8 cellular contexts compared by ENCODE assay signal in the genomic region with DNA sequence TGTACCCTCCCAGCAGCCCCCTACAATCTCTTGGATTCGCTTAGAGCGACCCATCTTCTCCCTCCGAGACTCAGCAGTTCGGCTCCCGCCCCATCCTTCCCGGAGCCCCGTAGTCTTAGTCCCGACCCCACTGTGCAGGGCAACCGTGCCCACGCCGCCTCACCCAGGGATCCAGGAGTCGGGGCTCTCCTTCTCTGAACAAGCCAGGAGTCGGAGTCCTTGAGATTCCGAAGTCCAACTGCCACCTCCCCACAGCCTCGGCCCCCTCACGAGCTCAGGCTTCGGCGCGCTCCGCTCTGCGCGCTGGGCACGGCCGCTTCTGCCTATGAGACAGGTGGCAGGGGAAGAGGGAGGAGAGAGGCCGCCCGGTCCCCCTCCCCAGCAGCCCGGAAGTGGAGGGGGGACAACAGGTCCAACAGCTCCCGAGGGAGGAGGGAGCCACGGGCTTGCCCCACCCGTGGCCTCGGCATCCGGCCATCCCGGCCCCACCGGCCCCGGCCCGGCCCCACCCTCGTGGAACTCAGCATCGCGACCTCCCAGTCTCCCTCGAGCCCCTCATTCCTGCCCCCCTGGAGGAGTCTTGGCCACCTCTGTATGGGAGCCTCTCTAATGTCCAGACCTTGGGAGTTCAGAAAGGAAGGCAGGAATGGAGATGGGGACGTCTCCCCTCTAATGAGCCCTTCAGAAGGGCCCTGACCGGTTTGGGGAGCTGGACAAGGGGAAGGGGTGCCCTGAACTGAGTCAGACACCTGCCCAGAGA. TPM values are rescaled to one million over a fixed set of nuclear protein-coding genes. Genes with fewer than 3 reads are reported as not detected.
A peak's percentile ranks its signal among the peaks of the same experiment; 100 is the strongest.
DNase-seq lines count a peak whose midpoint lies in the region; ATAC-seq and TF ChIP-seq lines count a peak whose summit lies in the region.

A gene (minus strand): TSS at position 321 of the 760 bp plus-strand sequence. CDS start 628 bp downstream, outside the sequence.

- H4K20me1 ChIP-seq in mammary epithelial cell (ENCODE audit: insufficient read depth, low read length): no peaks in the 10 kb centered on the region

- in situ Hi-C loops in mammary epithelial cell (cut with MboI; ENCODE audit: low sequenced_read_pairs in 2 of 2): no loop called here

- ATAC-seq in HG03196 (IDR thresholded peaks at IDR 0.05; ENCODE audit: unreplicated experiment): peak; percentile 19

- H3K4me1 ChIP-seq in mammary epithelial cell (ENCODE audit: insufficient read depth, low read length): peaks cover 14% of the 10 kb centered on the region

- peak within 1 kb of the TSS; percentile 90 for H3K4me2 ChIP-seq in mammary epithelial cell (ENCODE audit: insufficient read depth, low read depth, low read length)

- peaks cover 7% of the 10 kb centered on the region for H3K36me3 ChIP-seq in mammary epithelial cell (ENCODE audit: insufficient read depth, low read length)

- H3K9me3 ChIP-seq in mammary epithelial cell (replicated peaks; ENCODE audit: insufficient read depth, low read length): no peaks in the 10 kb centered on the region

- 4% methylated on average over 10 of the region's 42 CpGs for WGBS in mammary epithelial cell (ENCODE audit: low coverage, missing lambda C conversion rate)

- BruUV-seq in mammary epithelial cell (replicated peaks; lab: Mats Ljungman, UMichigan): no TSS peak

- intact Hi-C loops in mammary epithelial cell (cut with micrococcal nuclease): loop anchor here (1.0 to 5.0 kb wide), 3 partner anchors 14 to 57 kb away; a partner anchor contains a TSS

- H2AFZ ChIP-seq in mammary epithelial cell (ENCODE audit: low read depth, low read length): peak within 1 kb of the TSS; percentile 98

- peak in 1 of 2 donors; percentile 19 for TF ChIP-seq CTCF in mammary epithelial cell (conservative IDR thresholded peaks at IDR 0.05 in 1 of 2, IDR thresholded peaks at IDR 0.05 in 1 of 2; ENCODE audit: extremely low read depth in 1 of 2, insufficient read depth in 1 of 2, low read depth in 1 of 2, low read length in 2 of 2)

- H3K27me3 ChIP-seq in mammary epithelial cell (ENCODE audit: insufficient read depth, low read length): no peaks in the 10 kb centered on the region

- H3K79me2 ChIP-seq in mammary epithelial cell (ENCODE audit: insufficient read depth, low read length): peaks cover 16% of the 10 kb centered on the region

- DNase-seq in activated gamma-delta T cell treated with Interleukin-2 at 50 U/mL for 16 hours (peak; percentile 41), activated gamma-delta T cell (lab: John Stamatoyannopoulos, UW) (no peak), SK-N-DZ (ENCODE audit: low spot score) (peak; percentile 28), mammary epithelial cell (no peak), left kidney (ENCODE audit: low read depth, low spot score) (peak; percentile 71), kidney glomerular epithelial cell (lab: John Stamatoyannopoulos, UW) (no peak)
- peak; percentile 57 for DNase-seq in stimulated activated CD4-positive, alpha-beta T cell treated with anti-CD3 and anti-CD28 coated beads, Interleukin-4, amount 100 ng/mL, for 1 hour

- H3K27ac ChIP-seq in mammary epithelial cell (ENCODE audit: insufficient read depth, low read depth, low read length): peak within 1 kb of the TSS; percentile 86

- H3K9ac ChIP-seq in mammary epithelial cell (ENCODE audit: insufficient read depth, low read length): peak within 1 kb of the TSS; percentile 91

- H3K4me3 ChIP-seq in mammary epithelial cell (replicated peaks in 1 of 3; ENCODE audit: insufficient read depth in 1 of 3, low read depth in 2 of 3, low read length in 3 of 3): peak within 1 kb of the TSS; percentile 82 to 90 (median 88)

- CTCF ChIA-PET in mammary epithelial cell (lab: Charles Lee; ENCODE audit: low non-redundant PET): no interaction called here

- dilution Hi-C loops in mammary epithelial cell (cut with HindIII; ENCODE audit: low sequenced_read_pairs): no loop called here

RNA-seq across cellular contexts. Expression of the gene that starts here (rescaled TPM):
- 4.5 and 6.5 TPM in 2 replicates for polyA plus RNA-seq in SK-N-DZ (2014; cell fraction: cytosol; rRNA removed)
- polyA plus RNA-seq in SK-N-DZ (2014; cell fraction: nucleus; rRNA removed): 12.4 and 12.6 TPM in 2 replicates
- total RNA-seq in mammary epithelial cell: 10 to 100 TPM; 16.2 to 23.8 TPM
- 8.0 TPM for polyA plus RNA-seq in mammary epithelial cell
- 20.2 TPM for polyA minus RNA-seq in mammary epithelial cell

Comparison
In these comparisons a context has a peak if more than half of its experiments do, and no peak if none do; other contexts are left out.
1. DNase-seq: peak in activated gamma-delta T cell treated with Interleukin-2 at 50 U/mL for 16 hours (single experiment), SK-N-DZ (single experiment), left kidney (single experiment) and stimulated activated CD4-positive, alpha-beta T cell treated with anti-CD3 and anti-CD28 coated beads, Interleukin-4, amount 100 ng/mL, for 1 hour (single experiment); none in activated gamma-delta T cell (single experiment), mammary epithelial cell (single experiment) and kidney glomerular epithelial cell (single experiment).